ENCODE assay signal across 8 cellular contexts in the genomic region with DNA sequence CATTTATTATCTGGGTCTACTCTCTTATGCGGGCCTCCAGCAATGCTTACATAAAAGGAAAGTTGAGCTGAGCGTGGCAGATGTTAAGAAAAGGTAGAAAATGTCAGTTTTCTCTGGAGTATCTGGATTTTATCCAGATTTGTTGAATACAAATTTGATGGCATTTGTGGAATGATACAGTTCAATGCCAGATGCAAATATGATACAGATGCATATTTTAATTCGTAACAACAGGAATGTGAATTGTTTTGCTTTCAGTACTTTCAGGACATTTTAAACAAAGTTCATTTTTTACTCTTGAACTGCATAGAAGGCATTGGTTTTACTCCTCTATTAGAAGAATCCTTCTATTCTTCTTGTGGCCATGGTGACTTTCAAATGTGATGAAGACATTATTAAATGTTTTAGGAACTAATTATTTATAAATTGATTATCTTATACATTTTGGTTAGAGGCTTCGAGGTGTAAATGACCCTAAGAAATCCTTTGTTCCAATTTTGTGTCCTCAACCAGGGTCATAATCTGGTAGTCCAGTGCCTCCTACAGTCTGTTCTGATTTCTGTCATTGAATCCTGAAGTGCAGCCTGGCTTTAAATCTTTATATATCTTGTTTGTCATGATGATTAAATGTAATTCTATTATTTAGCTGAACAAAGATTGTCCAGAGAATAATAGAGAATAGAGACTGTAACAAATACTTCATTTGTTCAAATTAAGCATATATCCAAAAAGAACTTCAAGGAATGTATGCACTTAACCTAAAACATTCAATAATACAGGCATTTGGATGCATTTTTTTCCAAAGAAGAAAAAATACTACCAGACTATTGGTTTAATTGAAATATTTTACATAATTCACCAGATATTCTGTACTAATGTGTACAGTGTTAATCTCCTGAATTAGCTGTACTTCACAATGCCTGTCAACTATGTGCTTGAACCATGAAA.
DNase-seq lines count a peak whose midpoint lies in the region; ATAC-seq and TF ChIP-seq lines count a peak whose summit lies in the region.

No MANE protein-coding gene starts in this region.

- H3K4me3 ChIP-seq in esophagus muscularis mucosa = no peak overlapping the region

- H3K4me1 Mint-ChIP-seq in natural killer cell = peaks cover 0 to 4% of the 10 kb centered on the region in 2 donors
- peaks cover 0 to 8% of the 10 kb centered on the region in 2 donors for H3K4me1 Mint-ChIP-seq in natural killer cell treated with Interleukin-12 subunit alpha and Interleukin-12 subunit beta and Interleukin-15 and Interleukin-18, amount 100 ng/mL, for 72 hours (ENCODE audit: low read depth in 2 of 2)

- TF ChIP-seq EP300 in esophagus muscularis mucosa (IDR thresholded peaks at IDR 0.05) = no peak

- no peaks in the 10 kb centered on the region for H3K27me3 ChIP-seq in esophagus muscularis mucosa

- H3K36me3 ChIP-seq in esophagus muscularis mucosa = peaks cover 7 to 33% (median 19%) of the 10 kb centered on the region in 4 donors

- H3K27me3 Mint-ChIP-seq in natural killer cell (ENCODE audit: low read depth in 2 of 2) = no peaks in the 10 kb centered on the region
- H3K27me3 Mint-ChIP-seq in natural killer cell treated with Interleukin-12 subunit alpha and Interleukin-12 subunit beta and Interleukin-15 and Interleukin-18, amount 100 ng/mL, for 72 hours = no peaks in the 10 kb centered on the region

- TF ChIP-seq CTCF in natural killer cell (IDR thresholded peaks at IDR 0.05) (peak; percentile 49), esophagus muscularis mucosa (IDR thresholded peaks at IDR 0.05) (peak; percentile 46 to 52 (median 51))

- H3K9me3 ChIP-seq in esophagus muscularis mucosa = no peaks in the 10 kb centered on the region

- no peak overlapping the region for H3K27ac Mint-ChIP-seq in natural killer cell
- peak overlapping the region in 1 of 2 donors; percentile 19 for H3K27ac Mint-ChIP-seq in natural killer cell treated with Interleukin-12 subunit alpha and Interleukin-12 subunit beta and Interleukin-15 and Interleukin-18, amount 100 ng/mL, for 72 hours

- no peaks in the 10 kb centered on the region for H3K36me3 Mint-ChIP-seq in natural killer cell
- no peaks in the 10 kb centered on the region for H3K36me3 Mint-ChIP-seq in natural killer cell treated with Interleukin-12 subunit alpha and Interleukin-12 subunit beta and Interleukin-15 and Interleukin-18, amount 100 ng/mL, for 72 hours

- intact Hi-C loops in natural killer cell (cut with micrococcal nuclease) (no loop called here), esophagus muscularis mucosa (cut with DNase I) (loop anchor here (2.0 kb wide), 1 partner anchor 440 kb away; no protein-coding TSS in a partner anchor)

- H3K4me1 ChIP-seq in esophagus muscularis mucosa = peaks cover 0 to 5% (median 0%) of the 10 kb centered on the region in 4 donors

- 39% methylated on average over 4 of the region's 4 CpGs for WGBS in esophagus muscularis mucosa

- H3K4me3 Mint-ChIP-seq in natural killer cell = no peak overlapping the region
- H3K4me3 Mint-ChIP-seq in natural killer cell treated with Interleukin-12 subunit alpha and Interleukin-12 subunit beta and Interleukin-15 and Interleukin-18, amount 100 ng/mL, for 72 hours = no peak overlapping the region

- no peak for TF ChIP-seq POLR2A in esophagus muscularis mucosa (IDR thresholded peaks at IDR 0.05; ENCODE audit: low read depth)

- no peak for DNase-seq in natural killer cell
- DNase-seq in natural killer cell treated with Interleukin-12 subunit alpha and Interleukin-12 subunit beta and Interleukin-15 and Interleukin-18, amount 100 ng/mL, for 72 hours (ENCODE audit: low spot score) = no peak
- DNase-seq in NCI-H82 treated with DMSO at 0.1 percent for 48 hours (lab: John Stamatoyannopoulos, UW; ENCODE audit: unreplicated experiment) = peak; percentile 22
- DNase-seq in esophagus muscularis mucosa (ENCODE audit: extremely low spot score) = no peak
- DNase-seq in pons (ENCODE audit: low spot score) = peak; percentile 85
- no peak for DNase-seq in activated T-cell treated with anti-CD3 and anti-CD28 coated beads, Interleukin-2, amount 50 U/mL, for 48 hours
- DNase-seq in activated CD8-positive, alpha-beta memory T cell treated with anti-CD3 and anti-CD28 coated beads for 24 hours = no peak
- DNase-seq in activated naive CD4-positive, alpha-beta T cell (lab: John Stamatoyannopoulos, UW) = no peak

- no peak overlapping the region for H3K27ac ChIP-seq in esophagus muscularis mucosa (replicated peaks in 1 of 4)

- peak in 2 of 3 donors; percentile 33 to 46 for ATAC-seq in natural killer cell
- no peak for ATAC-seq in natural killer cell treated with Interleukin-12 subunit alpha and Interleukin-12 subunit beta and Interleukin-15 and Interleukin-18, amount 100 ng/mL, for 72 hours

- no peaks in the 10 kb centered on the region for H3K9me3 Mint-ChIP-seq in natural killer cell
- H3K9me3 Mint-ChIP-seq in natural killer cell treated with Interleukin-12 subunit alpha and Interleukin-12 subunit beta and Interleukin-15 and Interleukin-18, amount 100 ng/mL, for 72 hours = no peaks in the 10 kb centered on the region

Comparison
In these comparisons a context has a peak if more than half of its experiments do, and no peak if none do; other contexts are left out.
1. ATAC-seq: peak in natural killer cell (2 of 3); none in natural killer cell treated with Interleukin-12 subunit alpha and Interleukin-12 subunit beta and Interleukin-15 and Interleukin-18, amount 100 ng/mL, for 72 hours (0 of 2).
2. DNase-seq: peak in NCI-H82 treated with DMSO at 0.1 percent for 48 hours (single experiment) and pons (single experiment); none in natural killer cell (single experiment), natural killer cell treated with Interleukin-12 subunit alpha and Interleukin-12 subunit beta and Interleukin-15 and Interleukin-18, amount 100 ng/mL, for 72 hours (single experiment), esophagus muscularis mucosa (single experiment), activated T-cell treated with anti-CD3 and anti-CD28 coated beads, Interleukin-2, amount 50 U/mL, for 48 hours (0 of 2), activated CD8-positive, alpha-beta memory T cell treated with anti-CD3 and anti-CD28 coated beads for 24 hours (single experiment) and activated naive CD4-positive, alpha-beta T cell (0 of 4).